ENCODE assay signal across 16 cellular contexts in genomic region chr2:178877874-178878273, GRCh38.
DNase-seq lines count a peak whose midpoint lies in the region; ATAC-seq and TF ChIP-seq lines count a peak whose summit lies in the region.
"Had no signal": no experiment of that assay in that cellular context is flagged by ENCODE, and none has a peak within 500 bp of the region (broad histone marks: within the 10 kb centered on the region; RNA-seq: fewer than 3 reads in every experiment).

No MANE protein-coding gene starts in this region.

- H4K20me1 ChIP-seq in SK-N-SH (ENCODE audit: insufficient read depth): no peaks in the 10 kb centered on the region
- H4K20me1 ChIP-seq in PC-3 (ENCODE audit: low read length): no peaks in the 10 kb centered on the region
- H4K20me1 ChIP-seq in neural progenitor cell (ENCODE audit: low read depth): no peaks in the 10 kb centered on the region

- no peak overlapping the region for H3K4me3 ChIP-seq in SK-N-SH (ENCODE audit: low read depth in 2 of 2, low read length in 1 of 2)
- H3K4me3 ChIP-seq in GM12865 (ENCODE audit: low read depth, low read length): no peak overlapping the region
- H3K4me3 ChIP-seq in PC-3 (ENCODE audit: low read length): no peak overlapping the region
- no peak overlapping the region for H3K4me3 ChIP-seq in gastrocnemius medialis
- no peak overlapping the region for H3K4me3 ChIP-seq in neural progenitor cell

- H2AFZ ChIP-seq in SK-N-SH (ENCODE audit: low read depth): 0 out of 2 replicates have a peak overlapping the region, but pooled peaks have one; percentile 33
- H2AFZ ChIP-seq in PC-3 (ENCODE audit: low read length): 0 out of 2 replicates have a peak overlapping the region, but pooled peaks have one; percentile 2
- no peak overlapping the region for H2AFZ ChIP-seq in neural progenitor cell (replicated peaks)

- 86% methylated on average over 2 of the region's 2 CpGs for WGBS in SK-N-SH (ENCODE audit: low lambda C conversion rate)

- H3K36me3 ChIP-seq in SK-N-SH (replicated peaks in 1 of 2; ENCODE audit: control insufficient read depth in 1 of 2, insufficient read depth in 2 of 2, low read length in 1 of 2): no peaks in the 10 kb centered on the region
- H3K36me3 ChIP-seq in PC-3 (ENCODE audit: low read depth, low read length): no peaks in the 10 kb centered on the region
- no peaks in the 10 kb centered on the region for H3K36me3 ChIP-seq in gastrocnemius medialis
- no peaks in the 10 kb centered on the region for H3K36me3 ChIP-seq in neural progenitor cell

- H3K27ac ChIP-seq in SK-N-SH (ENCODE audit: low read depth in 2 of 2, low read length in 1 of 2) (no peak overlapping the region), PC-3 (ENCODE audit: low read length) (no peak overlapping the region), gastrocnemius medialis (peak overlapping the region; percentile 35 to 99 (median 78)), neural progenitor cell (no peak overlapping the region)
- H3K27ac ChIP-seq: 22Rv1 had no signal

- H3K4me2 ChIP-seq in SK-N-SH (no peak overlapping the region), PC-3 (ENCODE audit: low read length) (no peak overlapping the region), neural progenitor cell (no peak overlapping the region)

- H3F3A ChIP-seq in SK-N-SH (replicated peaks; ENCODE audit: insufficient read depth) (peaks cover 3% of the 10 kb centered on the region), PC-3 (ENCODE audit: low read length, unreplicated experiment) (no peaks in the 10 kb centered on the region), neural progenitor cell (ENCODE audit: low read depth) (no peaks in the 10 kb centered on the region)

- intact Hi-C loops in PC-3 (cut with micrococcal nuclease) (no loop called here), gastrocnemius medialis (cut with DNase I; ENCODE audit: low total_unique reads) (no loop called here)

- H3K9me3 ChIP-seq in SK-N-SH: no peaks in the 10 kb centered on the region
- no peaks in the 10 kb centered on the region for H3K9me3 ChIP-seq in PC-3 (ENCODE audit: low read length)
- no peaks in the 10 kb centered on the region for H3K9me3 ChIP-seq in gastrocnemius medialis
- H3K9me3 ChIP-seq in neural progenitor cell (ENCODE audit: low read depth): no peaks in the 10 kb centered on the region

- no peaks in the 10 kb centered on the region for H3K9me3 Mint-ChIP-seq in neural progenitor cell
- H3K9me3 Mint-ChIP-seq: CD8-positive, alpha-beta T cell; HFFc6 had no signal

- DNase-seq in SK-N-SH (no peak), GM12865 (ENCODE audit: low read depth) (peak; percentile 35), PC-3 (no peak), gastrocnemius medialis (no peak), neural progenitor cell (ENCODE audit: low spot score) (no peak), NCI-H82 treated with DMSO at 0.1 percent for 48 hours (lab: John Stamatoyannopoulos, UW; ENCODE audit: unreplicated experiment) (no peak)
- DNase-seq: CD8-positive, alpha-beta T cell; COR-L47; DMS153; DND-41; GDM1; HCEC 1CT; HFFc6 had no signal

- no peaks in the 10 kb centered on the region for H3K36me3 Mint-ChIP-seq in neural progenitor cell
- H3K36me3 Mint-ChIP-seq: CD14-positive monocyte had no signal

- in situ Hi-C loops in gastrocnemius medialis (cut with MboI; ENCODE audit: low sequenced_read_pairs in 4 of 4): no loop called here

- ATAC-seq in SK-N-SH treated with all-trans-retinoic acid at 6 μM for 48 hours (no peak), PC-3 (no peak), gastrocnemius medialis (no peak)
- ATAC-seq: CD8-positive, alpha-beta T cell had no signal

- POLR2A ChIA-PET in SK-N-SH (lab: Yijun Ruan, JAX): no interaction called here
- POLR2A ChIA-PET in PC-3 (lab: Charles Lee; ENCODE audit: unreplicated experiment): no interaction called here

- no peak overlapping the region for H3K27ac Mint-ChIP-seq in neural progenitor cell
- H3K27ac Mint-ChIP-seq: CD14-positive monocyte; CD8-positive, alpha-beta T cell; HFFc6 had no signal

- BruUV-seq in PC-3 (replicated peaks; lab: Mats Ljungman, UMichigan): no TSS peak

- H3K79me2 ChIP-seq in SK-N-SH (ENCODE audit: insufficient read depth) (no peaks in the 10 kb centered on the region), PC-3 (ENCODE audit: low read length) (no peaks in the 10 kb centered on the region), neural progenitor cell (ENCODE audit: low read depth) (no peaks in the 10 kb centered on the region)

- H3K4me3 Mint-ChIP-seq in neural progenitor cell: no peak overlapping the region
- H3K4me3 Mint-ChIP-seq: CD14-positive monocyte; CD8-positive, alpha-beta T cell; HFFc6 had no signal

- H3K27me3 Mint-ChIP-seq in neural progenitor cell (ENCODE audit: insufficient read depth, low read depth): no peaks in the 10 kb centered on the region

- no peaks in the 10 kb centered on the region for H3K4me1 Mint-ChIP-seq in neural progenitor cell
- H3K4me1 Mint-ChIP-seq: CD14-positive monocyte had no signal

- H3K27me3 ChIP-seq in SK-N-SH (ENCODE audit: insufficient read depth): no peaks in the 10 kb centered on the region
- H3K27me3 ChIP-seq in PC-3 (ENCODE audit: low read length): no peaks in the 10 kb centered on the region
- H3K27me3 ChIP-seq in gastrocnemius medialis: no peaks in the 10 kb centered on the region
- H3K27me3 ChIP-seq in neural progenitor cell: no peaks in the 10 kb centered on the region

- no peak for TF ChIP-seq RAD21 in SK-N-SH (IDR thresholded peaks at IDR 0.05; ENCODE audit: low read length)

- CTCF ChIA-PET in SK-N-SH (lab: Yijun Ruan, JAX): interaction anchor here (0.7 to 1.3 kb wide), 4 partner anchors 14 to 116 kb away, joined by 3 read pairs; no protein-coding TSS in a partner anchor
- CTCF ChIA-PET in PC-3 (lab: Charles Lee): interaction anchor here (0.6 kb wide), 2 partner anchors 251 to 533 kb away, joined by 3 read pairs; no protein-coding TSS in a partner anchor

- no peak for TF ChIP-seq CTCF in SK-N-SH (IDR thresholded peaks at IDR 0.05)
- no peak for TF ChIP-seq CTCF in GM12865 (IDR thresholded peaks at IDR 0.05; ENCODE audit: insufficient read depth, low read depth, low read length, missing control alignments)
- no peak for TF ChIP-seq CTCF in PC-3 (conservative IDR thresholded peaks at IDR 0.05; ENCODE audit: low read depth, low read length)
- no peak for TF ChIP-seq CTCF in gastrocnemius medialis (IDR thresholded peaks at IDR 0.05 in 4 of 5, conservative IDR thresholded peaks at IDR 0.05 in 1 of 5)
- no peak for TF ChIP-seq CTCF in neural progenitor cell (IDR thresholded peaks at IDR 0.05)

- no peaks in the 10 kb centered on the region for H3K9me2 ChIP-seq in SK-N-SH
- no peaks in the 10 kb centered on the region for H3K9me2 ChIP-seq in PC-3 (replicated peaks; ENCODE audit: low read length)

- H3K9ac ChIP-seq in SK-N-SH (no peak overlapping the region), PC-3 (ENCODE audit: low read length) (no peak overlapping the region), neural progenitor cell (no peak overlapping the region)

- no peak for TF ChIP-seq EP300 in SK-N-SH (IDR thresholded peaks at IDR 0.05; ENCODE audit: borderline replicate concordance in 1 of 2, low read depth in 1 of 2, low read length in 1 of 2)

- H3K4me1 ChIP-seq in SK-N-SH (ENCODE audit: control insufficient read depth in 1 of 2, insufficient read depth in 2 of 2, low read depth in 1 of 2, low read length in 1 of 2) (peaks cover 2 to 9% of the 10 kb centered on the region in 2 experiments; a peak in 3 of 4 replicates), PC-3 (ENCODE audit: insufficient read depth, low read length) (peaks cover 23% of the 10 kb centered on the region), gastrocnemius medialis (peaks cover 40 to 56% of the 10 kb centered on the region in 2 donors), neural progenitor cell (no peaks in the 10 kb centered on the region)

- TF ChIP-seq POLR2A in gastrocnemius medialis (IDR thresholded peaks at IDR 0.05): no peak

TF ChIP-seq in SK-N-SH, 30 proteins besides CTCF, POLR2A, EP300 and RAD21 (continues in another document):
- TF ChIP-seq FOSL2 (IDR thresholded peaks at IDR 0.05; ENCODE audit: borderline replicate concordance, low read depth) (no peak), JUND (IDR thresholded peaks at IDR 0.05) (no peak), USF2 (IDR thresholded peaks at IDR 0.05; ENCODE audit: borderline replicate concordance, low read depth, low read length) (no peak), MXI1 (IDR thresholded peaks at IDR 0.05; ENCODE audit: low read depth, low read length) (no peak)

TF ChIP-seq in SK-N-SH treated with all-trans-retinoic acid at 6 μM for 48 hours, 23 proteins besides CTCF, POLR2A, EP300 and RAD21 (continues in another document):
- no peak for TF ChIP-seq ZNF70 (CRISPR knock-in tag; IDR thresholded peaks at IDR 0.05)
- no peak for TF ChIP-seq ZFP3 (CRISPR knock-in tag; IDR thresholded peaks at IDR 0.05)
- no peak for TF ChIP-seq ESRRG (CRISPR knock-in tag; IDR thresholded peaks at IDR 0.05)
- no peak for TF ChIP-seq CSRNP3 (CRISPR knock-in tag; IDR thresholded peaks at IDR 0.05)
- TF ChIP-seq TOX (CRISPR knock-in tag; IDR thresholded peaks at IDR 0.05; ENCODE audit: borderline replicate concordance): no peak
- no peak for TF ChIP-seq POU6F1 (CRISPR knock-in tag; IDR thresholded peaks at IDR 0.05; ENCODE audit: borderline replicate concordance, low read depth)
- no peak for TF ChIP-seq RARB (CRISPR knock-in tag; IDR thresholded peaks at IDR 0.05)
- no peak for TF ChIP-seq ISL1 (CRISPR knock-in tag; IDR thresholded peaks at IDR 0.05)

Comparison
In these comparisons a context has a peak if more than half of its experiments do, and no peak if none do; other contexts are left out.
1. H3K27ac ChIP-seq: peak in gastrocnemius medialis (4 of 4); none in SK-N-SH (0 of 2), PC-3 (single experiment) and neural progenitor cell (single experiment).